In genomic region chr17:2912754-2913153, GRCh38 we compare ENCODE assay signal across 22 cellular contexts.
"Had no signal": no experiment of that assay in that cellular context is flagged by ENCODE, and none has a peak within 500 bp of the region (broad histone marks: within the 10 kb centered on the region; RNA-seq: fewer than 3 reads in every experiment).

No MANE protein-coding gene starts in this region.

- ATAC-seq: HepG2 had no signal

- H3K4me1 ChIP-seq: SJSA1 had no signal

- H3K9me3 ChIP-seq: SJSA1 had no signal

- H3K4me3 ChIP-seq: SJSA1, SK-N-MC had no signal

- H3K36me3 ChIP-seq: SJSA1 had no signal

- DNase-seq: IMR-90, Kasumi-1, KG1, MM.1S, NCI-H1092 treated with DMSO at 0.1 percent for 48 hours, NCI-H1436, NCI-H187, NCI-H2029, NCI-H2081 treated with DMSO at 0.1 percent for 48 hours, NCI-H2171, NCI-H226, NCI-H446, NCI-H510A, NCI-H524 treated with DMSO at 0.1 percent for 48 hours, NCI-H69, NCI-H774, Right ventricle myocardium superior, RPMI8226, SIG-M5 had no signal

- H3K27ac ChIP-seq: SJSA1, SK-N-MC had no signal
